Comparison of ENCODE assay signal across 10 cellular contexts in the genomic region with DNA sequence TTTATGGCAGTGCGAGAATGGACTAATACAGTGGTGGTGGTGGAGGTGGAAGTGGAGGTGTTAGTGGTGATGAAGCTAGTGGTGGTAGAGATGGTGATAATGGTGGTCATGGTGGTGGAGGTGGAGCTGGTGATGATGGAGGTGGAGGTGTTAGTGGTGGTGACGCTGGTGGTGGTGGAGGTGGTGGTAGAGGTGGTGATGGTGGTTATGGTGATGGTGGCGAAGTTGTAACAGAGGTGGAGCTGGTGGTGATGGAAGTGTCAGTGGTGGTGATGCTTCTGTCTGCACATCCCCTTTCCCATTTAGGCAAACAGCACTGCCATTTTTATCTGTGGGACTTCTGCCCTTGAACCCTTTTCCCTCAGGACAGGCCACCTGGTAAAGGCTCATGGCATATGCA. TPM values are rescaled to one million over a fixed set of nuclear protein-coding genes. Genes with fewer than 3 reads are reported as not detected.
DNase-seq lines count a peak whose midpoint lies in the region; ATAC-seq and TF ChIP-seq lines count a peak whose summit lies in the region.
"Had no signal": no experiment of that assay in that cellular context is flagged by ENCODE, and none has a peak within 500 bp of the region (broad histone marks: within the 10 kb centered on the region; RNA-seq: fewer than 3 reads in every experiment).

No MANE protein-coding gene starts in this region.

- H3K4me3 ChIP-seq in fibroblast of the aortic adventitia (ENCODE audit: low read depth, low read length), result no peak overlapping the region

- ATAC-seq in GM21360 (IDR thresholded peaks at IDR 0.05; ENCODE audit: unreplicated experiment) (peak; percentile 63), HG03565 (IDR thresholded peaks at IDR 0.05; ENCODE audit: unreplicated experiment) (no peak), GM21447 (IDR thresholded peaks at IDR 0.05; ENCODE audit: unreplicated experiment) (no peak)

- no peak for TF ChIP-seq CTCF in fibroblast of the aortic adventitia (IDR thresholded peaks at IDR 0.05; ENCODE audit: insufficient read depth, low read length)

- DNase-seq in RPMI7951 (ENCODE audit: low read depth), result peak; percentile 28
- DNase-seq in fibroblast of the aortic adventitia (ENCODE audit: low read depth), result peak; percentile 28
- DNase-seq in renal cortical epithelial cell (ENCODE audit: low read depth), result peak; percentile 49
- DNase-seq in NCI-H1417 (lab: John Stamatoyannopoulos, UW), result no peak
- DNase-seq in activated CD4-positive, alpha-beta T cell treated with anti-CD3 and anti-CD28 coated beads, Interleukin-2, amount 50 U/mL, for 1 hour, result no peak
- DNase-seq: Karpas-422, NCI-H526 had no signal

RNA-seq across cellular contexts. Expression of a gene that starts 7.4 kb away (rescaled TPM):
- total RNA-seq in RPMI7951 (2014; rRNA removed; shearing (Covaris generic)), result 6.8 and 9.0 TPM in 2 replicates
- 0.09 and 2.5 TPM in 2 replicates for total RNA-seq in fibroblast of the aortic adventitia (ENCODE audit: low replicate concordance)
- 0.35 and 1.2 TPM in 2 replicates for total RNA-seq in renal cortical epithelial cell

Comparison
In these comparisons a context has a peak if more than half of its experiments do, and no peak if none do; other contexts are left out.
1. DNase-seq: peak in RPMI7951 (single experiment), fibroblast of the aortic adventitia (single experiment) and renal cortical epithelial cell (single experiment); none in NCI-H1417 (0 of 3) and activated CD4-positive, alpha-beta T cell treated with anti-CD3 and anti-CD28 coated beads, Interleukin-2, amount 50 U/mL, for 1 hour (single experiment).